ENCODE assay signal across 2 cellular contexts in genomic region chr1:203026666-203027663, GRCh38.
TF ChIP-seq lines count a peak whose summit lies in the region.

No MANE protein-coding gene starts in this region.

TF ChIP-seq in K562, 482 proteins besides CTCF, POLR2A, EP300 and RAD21 (continued from another document):
- TF ChIP-seq ZBTB40 (IDR thresholded peaks at IDR 0.05) (peak; percentile 44), ZBTB40 (CRISPR knock-in tag; IDR thresholded peaks at IDR 0.05) (no peak), TFE3 (CRISPR knock-in tag; IDR thresholded peaks at IDR 0.05) (no peak), RBFOX2 (IDR thresholded peaks at IDR 0.05; ENCODE audit: low read depth, low read length) (peak; percentile 20), MBD1 (CRISPR knock-in tag; IDR thresholded peaks at IDR 0.05) (peak; percentile 65; the same call in 1 of the 2 replicates), HDAC1 (IDR thresholded peaks at IDR 0.05) (peak in 1 of 2 experiments; percentile 4; a peak in 1 of 4 replicates)
TF ChIP-seq in K562: peak in this region for 10.

TF ChIP-seq in HepG2, 621 proteins besides CTCF, POLR2A, EP300 and RAD21 (continued from another document):
- TF ChIP-seq AKNA (CRISPR knock-in tag; IDR thresholded peaks at IDR 0.05; ENCODE audit: borderline replicate concordance) (no peak), GRHL1 (CRISPR knock-in tag; conservative IDR thresholded peaks at IDR 0.05) (no peak)
TF ChIP-seq in HepG2: peak in this region for 11.
